Comparison of ENCODE assay signal across 24 cellular contexts in the genomic region with DNA sequence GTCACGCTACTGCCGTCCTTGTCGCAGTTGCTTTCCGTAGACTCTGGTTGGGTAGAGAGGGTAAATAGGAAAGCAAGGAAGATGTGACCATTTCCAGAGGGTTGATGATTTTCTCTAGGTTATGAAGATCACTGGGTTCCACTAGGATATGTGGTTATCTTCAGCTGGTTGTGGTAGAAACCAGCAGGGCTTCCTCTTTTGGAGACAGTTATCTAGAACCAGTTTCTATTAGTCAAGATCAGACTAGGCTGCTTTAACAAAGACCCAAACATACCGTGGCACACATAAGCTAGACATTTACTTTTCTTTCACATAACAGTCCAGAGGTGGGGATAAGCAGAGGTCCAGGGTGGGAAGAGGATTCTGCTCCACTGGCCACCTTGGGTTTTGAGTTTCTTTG. TPM values are rescaled to one million over a fixed set of nuclear protein-coding genes. Genes with fewer than 3 reads are reported as not detected.
"Had no signal": no experiment of that assay in that cellular context is flagged by ENCODE, and none has a peak within 500 bp of the region (broad histone marks: within the 10 kb centered on the region; RNA-seq: fewer than 3 reads in every experiment).

No MANE protein-coding gene starts in this region.

- H3K9me3 ChIP-seq: body of pancreas, colonic mucosa, gastroesophageal sphincter, heart right ventricle, mucosa of descending colon had no signal

- H3K4me3 ChIP-seq: body of pancreas, colonic mucosa, gastroesophageal sphincter, heart right ventricle, mucosa of descending colon had no signal

- FAIRE-seq: endometrium, islet of Langerhans, TTC549 had no signal

- DNase-seq: activated CD4-positive, alpha-beta T cell treated with anti-CD3 and anti-CD28 coated beads, Interleukin-2, amount 50 U/mL, for 1 hour; activated CD8-positive, alpha-beta memory T cell treated with anti-CD3 and anti-CD28 coated beads for 24 hours; activated naive CD8-positive, alpha-beta T cell treated with anti-CD3 and anti-CD28 coated beads for 36 hours; amygdala; body of pancreas; central memory CD4-positive, alpha-beta T cell; colonic mucosa; heart right ventricle; mammary epithelial cell; mucosa of descending colon; naive thymus-derived CD8-positive, alpha-beta T cell; posterior cingulate gyrus; retina; stimulated activated CD4-positive, alpha-beta T cell treated with anti-CD3 and anti-CD28 coated beads, Interleukin-4, amount 100 ng/mL, for 24 hours; stimulated activated naive CD8-positive, alpha-beta T cell treated with anti-CD3 and anti-CD28 coated beads, Interleukin-15, Interleukin-2, amounts not matched to agents 100 U/mL and 50 U/mL, for 24 hours; T-helper 2 cell; trophoblast cell had no signal

- H3K27ac ChIP-seq: body of pancreas, colonic mucosa had no signal

- H3K4me1 ChIP-seq: body of pancreas, colonic mucosa had no signal

- ATAC-seq: activated CD4-positive, CD25-positive, alpha-beta regulatory T cell treated with anti-CD3 and anti-CD28 coated beads, Interleukin-2, amount 50 U/mL, for 24 hours; body of pancreas; gastroesophageal sphincter; heart right ventricle; left lobe of liver; mucosa of descending colon; naive thymus-derived CD8-positive, alpha-beta T cell; stimulated activated naive CD8-positive, alpha-beta T cell treated with anti-CD3 and anti-CD28 coated beads, Interleukin-15, Interleukin-2, amounts not matched to agents 100 U/mL and 50 U/mL, for 24 hours had no signal

- H3K27me3 ChIP-seq: body of pancreas, colonic mucosa, gastroesophageal sphincter, heart right ventricle had no signal

- H3K36me3 ChIP-seq: colonic mucosa, gastroesophageal sphincter, heart right ventricle had no signal

RNA-seq across cellular contexts. Expression of a gene that starts 59.9 kb away (rescaled TPM):
- total RNA-seq: skeletal muscle tissue had no signal
